1 cellular context compared by ENCODE assay signal in the genomic region with DNA sequence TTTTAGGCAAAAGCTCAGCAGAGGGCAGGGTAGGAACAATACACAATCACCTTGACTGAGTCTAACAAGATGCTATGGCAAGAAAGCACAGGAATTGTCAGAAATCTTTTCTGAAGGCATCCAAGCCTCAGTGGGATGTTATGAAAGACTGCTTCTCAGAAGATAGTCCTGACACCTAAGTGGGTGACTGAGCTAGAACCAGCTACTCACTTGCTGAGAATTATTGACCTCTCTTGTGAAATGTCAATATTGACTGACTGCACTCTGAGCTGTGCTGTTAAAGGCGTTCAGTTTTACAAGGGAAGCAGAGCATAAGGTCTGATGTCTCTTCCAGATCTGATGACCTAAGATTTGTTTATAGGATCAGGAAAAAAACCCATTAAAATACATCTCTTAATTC.
TF ChIP-seq lines count a peak whose summit lies in the region.

No MANE protein-coding gene starts in this region.

TF ChIP-seq in HepG2, 621 proteins besides CTCF, POLR2A, EP300 and RAD21 (continued from another document and continues in another):
- TF ChIP-seq, protein P1, sequence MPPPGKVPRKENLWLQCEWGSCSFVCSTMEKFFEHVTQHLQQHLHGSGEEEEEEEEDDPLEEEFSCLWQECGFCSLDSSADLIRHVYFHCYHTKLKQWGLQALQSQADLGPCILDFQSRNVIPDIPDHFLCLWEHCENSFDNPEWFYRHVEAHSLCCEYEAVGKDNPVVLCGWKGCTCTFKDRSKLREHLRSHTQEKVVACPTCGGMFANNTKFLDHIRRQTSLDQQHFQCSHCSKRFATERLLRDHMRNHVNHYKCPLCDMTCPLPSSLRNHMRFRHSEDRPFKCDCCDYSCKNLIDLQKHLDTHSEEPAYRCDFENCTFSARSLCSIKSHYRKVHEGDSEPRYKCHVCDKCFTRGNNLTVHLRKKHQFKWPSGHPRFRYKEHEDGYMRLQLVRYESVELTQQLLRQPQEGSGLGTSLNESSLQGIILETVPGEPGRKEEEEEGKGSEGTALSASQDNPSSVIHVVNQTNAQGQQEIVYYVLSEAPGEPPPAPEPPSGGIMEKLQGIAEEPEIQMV (CRISPR knock-in tag; IDR thresholded peaks at IDR 0.05; ENCODE audit: low read depth) = peak; percentile 67; the same call in 1 of the 2 replicates
- TF ChIP-seq CBX5 (CRISPR knock-in tag; IDR thresholded peaks at IDR 0.05; ENCODE audit: borderline replicate concordance) (peak; percentile 68; the same call in 1 of the 2 replicates), ZNF883 (CRISPR knock-in tag; IDR thresholded peaks at IDR 0.05; ENCODE audit: not compliant biosample characterization) (no peak), ZNF737 (CRISPR knock-in tag; IDR thresholded peaks at IDR 0.05; ENCODE audit: borderline replicate concordance) (no peak), BRCA1 (CRISPR knock-in tag; IDR thresholded peaks at IDR 0.05) (peak; percentile 91; the same call in 1 of the 2 replicates), SKI (IDR thresholded peaks at IDR 0.05; ENCODE audit: partially characterized antibody) (peak; percentile 79), CREM (IDR thresholded peaks at IDR 0.05) (peak; percentile 80), CREM (CRISPR knock-in tag; IDR thresholded peaks at IDR 0.05) (no peak), AGO2 (optimal IDR thresholded peaks at IDR 0.05; ENCODE audit: low read depth, low read length) (no peak), ARID2 (CRISPR knock-in tag; IDR thresholded peaks at IDR 0.05; ENCODE audit: borderline replicate concordance) (0 out of 2 replicates have a peak, but pooled peaks have one; percentile 65), SMAD9 (CRISPR knock-in tag; IDR thresholded peaks at IDR 0.05) (no peak), ZNF234 (CRISPR knock-in tag; conservative IDR thresholded peaks at IDR 0.05) (no peak), ZNF775 (CRISPR knock-in tag; IDR thresholded peaks at IDR 0.05; ENCODE audit: borderline replicate concordance) (peak; percentile 51; the same call in 1 of the 2 replicates), RARA (CRISPR knock-in tag; IDR thresholded peaks at IDR 0.05) (peak; percentile 87), GATA4 (IDR thresholded peaks at IDR 0.05; ENCODE audit: borderline replicate concordance, low read depth) (no peak), TCF7 (IDR thresholded peaks at IDR 0.05; ENCODE audit: low read depth) (peak; percentile 65), PTBP1 (IDR thresholded peaks at IDR 0.05; ENCODE audit: low read depth, low read length, poor library complexity, severe bottlenecking) (no peak), ZNF782 (CRISPR knock-in tag; IDR thresholded peaks at IDR 0.05; ENCODE audit: borderline replicate concordance) (peak; percentile 79; the same call in 1 of the 2 replicates), PITX1 (CRISPR knock-in tag; IDR thresholded peaks at IDR 0.05) (peak; percentile 76; the same call in 1 of the 2 replicates), NBN (conservative IDR thresholded peaks at IDR 0.05) (no peak), ZFP36L1 (CRISPR knock-in tag; IDR thresholded peaks at IDR 0.05) (no peak), ZFP90 (CRISPR knock-in tag; IDR thresholded peaks at IDR 0.05; ENCODE audit: borderline replicate concordance) (no peak), FOXM1 (CRISPR knock-in tag; IDR thresholded peaks at IDR 0.05) (no peak), ZNF317 (CRISPR knock-in tag; IDR thresholded peaks at IDR 0.05) (peak; percentile 57; the same call in 1 of the 2 replicates), FOXK2 (IDR thresholded peaks at IDR 0.05) (no peak), ZNF670 (CRISPR knock-in tag; IDR thresholded peaks at IDR 0.05; ENCODE audit: borderline replicate concordance) (no peak), ZNF10 (CRISPR knock-in tag; IDR thresholded peaks at IDR 0.05; ENCODE audit: borderline replicate concordance, low read depth) (no peak)
- TF ChIP-seq, protein P2, sequence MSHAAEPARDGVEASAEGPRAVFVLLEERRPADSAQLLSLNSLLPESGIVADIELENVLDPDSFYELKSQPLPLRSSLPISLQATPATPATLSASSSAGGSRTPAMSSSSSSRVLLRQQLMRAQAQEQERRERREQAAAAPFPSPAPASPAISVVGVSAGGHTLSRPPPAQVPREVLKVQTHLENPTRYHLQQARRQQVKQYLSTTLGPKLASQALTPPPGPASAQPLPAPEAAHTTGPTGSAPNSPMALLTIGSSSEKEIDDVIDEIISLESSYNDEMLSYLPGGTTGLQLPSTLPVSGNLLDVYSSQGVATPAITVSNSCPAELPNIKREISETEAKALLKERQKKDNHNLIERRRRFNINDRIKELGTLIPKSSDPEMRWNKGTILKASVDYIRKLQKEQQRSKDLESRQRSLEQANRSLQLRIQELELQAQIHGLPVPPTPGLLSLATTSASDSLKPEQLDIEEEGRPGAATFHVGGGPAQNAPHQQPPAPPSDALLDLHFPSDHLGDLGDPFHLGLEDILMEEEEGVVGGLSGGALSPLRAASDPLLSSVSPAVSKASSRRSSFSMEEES (CRISPR knock-in tag; IDR thresholded peaks at IDR 0.05) = peak; percentile 26; the same call in 1 of the 2 replicates
- TF ChIP-seq, protein P3, sequence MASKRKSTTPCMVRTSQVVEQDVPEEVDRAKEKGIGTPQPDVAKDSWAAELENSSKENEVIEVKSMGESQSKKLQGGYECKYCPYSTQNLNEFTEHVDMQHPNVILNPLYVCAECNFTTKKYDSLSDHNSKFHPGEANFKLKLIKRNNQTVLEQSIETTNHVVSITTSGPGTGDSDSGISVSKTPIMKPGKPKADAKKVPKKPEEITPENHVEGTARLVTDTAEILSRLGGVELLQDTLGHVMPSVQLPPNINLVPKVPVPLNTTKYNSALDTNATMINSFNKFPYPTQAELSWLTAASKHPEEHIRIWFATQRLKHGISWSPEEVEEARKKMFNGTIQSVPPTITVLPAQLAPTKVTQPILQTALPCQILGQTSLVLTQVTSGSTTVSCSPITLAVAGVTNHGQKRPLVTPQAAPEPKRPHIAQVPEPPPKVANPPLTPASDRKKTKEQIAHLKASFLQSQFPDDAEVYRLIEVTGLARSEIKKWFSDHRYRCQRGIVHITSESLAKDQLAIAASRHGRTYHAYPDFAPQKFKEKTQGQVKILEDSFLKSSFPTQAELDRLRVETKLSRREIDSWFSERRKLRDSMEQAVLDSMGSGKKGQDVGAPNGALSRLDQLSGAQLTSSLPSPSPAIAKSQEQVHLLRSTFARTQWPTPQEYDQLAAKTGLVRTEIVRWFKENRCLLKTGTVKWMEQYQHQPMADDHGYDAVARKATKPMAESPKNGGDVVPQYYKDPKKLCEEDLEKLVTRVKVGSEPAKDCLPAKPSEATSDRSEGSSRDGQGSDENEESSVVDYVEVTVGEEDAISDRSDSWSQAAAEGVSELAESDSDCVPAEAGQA (IDR thresholded peaks at IDR 0.05; ENCODE audit: low read depth) = 0 out of 2 replicates have a peak, but pooled peaks have one; percentile 40
- TF ChIP-seq, protein P3 (CRISPR knock-in tag; IDR thresholded peaks at IDR 0.05; ENCODE audit: borderline replicate concordance) = no peak
- TF ChIP-seq, protein P4, sequence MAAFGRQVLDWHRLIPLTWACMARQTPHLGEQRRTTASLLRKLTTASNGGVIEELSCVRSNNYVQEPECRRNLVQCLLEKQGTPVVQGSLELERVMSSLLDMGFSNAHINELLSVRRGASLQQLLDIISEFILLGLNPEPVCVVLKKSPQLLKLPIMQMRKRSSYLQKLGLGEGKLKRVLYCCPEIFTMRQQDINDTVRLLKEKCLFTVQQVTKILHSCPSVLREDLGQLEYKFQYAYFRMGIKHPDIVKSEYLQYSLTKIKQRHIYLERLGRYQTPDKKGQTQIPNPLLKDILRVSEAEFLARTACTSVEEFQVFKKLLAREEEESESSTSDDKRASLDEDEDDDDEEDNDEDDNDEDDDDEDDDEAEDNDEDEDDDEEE (CRISPR knock-in tag; IDR thresholded peaks at IDR 0.05) = no peak
- TF ChIP-seq, protein P5, sequence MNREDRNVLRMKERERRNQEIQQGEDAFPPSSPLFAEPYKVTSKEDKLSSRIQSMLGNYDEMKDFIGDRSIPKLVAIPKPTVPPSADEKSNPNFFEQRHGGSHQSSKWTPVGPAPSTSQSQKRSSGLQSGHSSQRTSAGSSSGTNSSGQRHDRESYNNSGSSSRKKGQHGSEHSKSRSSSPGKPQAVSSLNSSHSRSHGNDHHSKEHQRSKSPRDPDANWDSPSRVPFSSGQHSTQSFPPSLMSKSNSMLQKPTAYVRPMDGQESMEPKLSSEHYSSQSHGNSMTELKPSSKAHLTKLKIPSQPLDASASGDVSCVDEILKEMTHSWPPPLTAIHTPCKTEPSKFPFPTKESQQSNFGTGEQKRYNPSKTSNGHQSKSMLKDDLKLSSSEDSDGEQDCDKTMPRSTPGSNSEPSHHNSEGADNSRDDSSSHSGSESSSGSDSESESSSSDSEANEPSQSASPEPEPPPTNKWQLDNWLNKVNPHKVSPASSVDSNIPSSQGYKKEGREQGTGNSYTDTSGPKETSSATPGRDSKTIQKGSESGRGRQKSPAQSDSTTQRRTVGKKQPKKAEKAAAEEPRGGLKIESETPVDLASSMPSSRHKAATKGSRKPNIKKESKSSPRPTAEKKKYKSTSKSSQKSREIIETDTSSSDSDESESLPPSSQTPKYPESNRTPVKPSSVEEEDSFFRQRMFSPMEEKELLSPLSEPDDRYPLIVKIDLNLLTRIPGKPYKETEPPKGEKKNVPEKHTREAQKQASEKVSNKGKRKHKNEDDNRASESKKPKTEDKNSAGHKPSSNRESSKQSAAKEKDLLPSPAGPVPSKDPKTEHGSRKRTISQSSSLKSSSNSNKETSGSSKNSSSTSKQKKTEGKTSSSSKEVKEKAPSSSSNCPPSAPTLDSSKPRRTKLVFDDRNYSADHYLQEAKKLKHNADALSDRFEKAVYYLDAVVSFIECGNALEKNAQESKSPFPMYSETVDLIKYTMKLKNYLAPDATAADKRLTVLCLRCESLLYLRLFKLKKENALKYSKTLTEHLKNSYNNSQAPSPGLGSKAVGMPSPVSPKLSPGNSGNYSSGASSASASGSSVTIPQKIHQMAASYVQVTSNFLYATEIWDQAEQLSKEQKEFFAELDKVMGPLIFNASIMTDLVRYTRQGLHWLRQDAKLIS (CRISPR knock-in tag; IDR thresholded peaks at IDR 0.05) = no peak
- TF ChIP-seq, protein P6, sequence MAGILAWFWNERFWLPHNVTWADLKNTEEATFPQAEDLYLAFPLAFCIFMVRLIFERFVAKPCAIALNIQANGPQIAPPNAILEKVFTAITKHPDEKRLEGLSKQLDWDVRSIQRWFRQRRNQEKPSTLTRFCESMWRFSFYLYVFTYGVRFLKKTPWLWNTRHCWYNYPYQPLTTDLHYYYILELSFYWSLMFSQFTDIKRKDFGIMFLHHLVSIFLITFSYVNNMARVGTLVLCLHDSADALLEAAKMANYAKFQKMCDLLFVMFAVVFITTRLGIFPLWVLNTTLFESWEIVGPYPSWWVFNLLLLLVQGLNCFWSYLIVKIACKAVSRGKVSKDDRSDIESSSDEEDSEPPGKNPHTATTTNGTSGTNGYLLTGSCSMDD (CRISPR knock-in tag; IDR thresholded peaks at IDR 0.05) = no peak
- TF ChIP-seq, protein P7, sequence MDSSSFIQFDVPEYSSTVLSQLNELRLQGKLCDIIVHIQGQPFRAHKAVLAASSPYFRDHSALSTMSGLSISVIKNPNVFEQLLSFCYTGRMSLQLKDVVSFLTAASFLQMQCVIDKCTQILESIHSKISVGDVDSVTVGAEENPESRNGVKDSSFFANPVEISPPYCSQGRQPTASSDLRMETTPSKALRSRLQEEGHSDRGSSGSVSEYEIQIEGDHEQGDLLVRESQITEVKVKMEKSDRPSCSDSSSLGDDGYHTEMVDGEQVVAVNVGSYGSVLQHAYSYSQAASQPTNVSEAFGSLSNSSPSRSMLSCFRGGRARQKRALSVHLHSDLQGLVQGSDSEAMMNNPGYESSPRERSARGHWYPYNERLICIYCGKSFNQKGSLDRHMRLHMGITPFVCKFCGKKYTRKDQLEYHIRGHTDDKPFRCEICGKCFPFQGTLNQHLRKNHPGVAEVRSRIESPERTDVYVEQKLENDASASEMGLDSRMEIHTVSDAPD (CRISPR knock-in tag; IDR thresholded peaks at IDR 0.05) = peak; percentile 46; the same call in 1 of the 2 replicates
